In the genomic region with DNA sequence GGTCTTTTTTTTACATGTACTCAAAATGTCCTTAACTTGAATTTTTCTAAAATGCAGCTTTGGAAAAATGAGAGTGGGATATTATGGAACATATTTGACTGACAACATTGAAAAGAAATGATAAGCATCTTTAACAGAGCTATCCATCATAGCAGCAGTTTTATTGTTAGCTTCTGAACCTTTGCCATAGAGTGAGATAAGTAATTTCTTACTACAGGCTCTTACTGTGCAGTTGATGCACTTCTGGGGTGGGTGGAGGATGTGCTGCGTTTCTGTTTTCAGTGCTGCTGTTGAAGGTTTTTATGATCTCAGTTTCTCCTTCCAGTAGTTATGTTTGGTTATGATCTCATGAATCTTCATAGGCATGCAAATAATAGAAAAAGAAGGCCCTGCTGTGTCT, we compare ENCODE assay signal across 11 cellular contexts.
DNase-seq lines count a peak whose midpoint lies in the region; ATAC-seq lines count a peak whose summit lies in the region.
"Had no signal": no experiment of that assay in that cellular context is flagged by ENCODE, and none has a peak within 500 bp of the region (broad histone marks: within the 10 kb centered on the region; RNA-seq: fewer than 3 reads in every experiment).

No MANE protein-coding gene starts in this region.

- no peak overlapping the region for H2BK120ac ChIP-seq in neuronal stem cell (ENCODE audit: low read depth, low read length)

- H2BK15ac ChIP-seq in neuronal stem cell (ENCODE audit: low read length), result no peak overlapping the region

- H3K14ac ChIP-seq in neuronal stem cell (ENCODE audit: low read length), result no peak overlapping the region

- H3K4me1 Mint-ChIP-seq in effector memory CD8-positive, alpha-beta T cell (ENCODE audit: low read depth in 2 of 2), result peaks cover 30 to 55% of the 10 kb centered on the region in 2 donors
- H3K4me1 Mint-ChIP-seq in stimulated activated naive CD8-positive, alpha-beta T cell treated with anti-CD3 and anti-CD28 coated beads, Interleukin-15, amount 100 ng/mL, for 72 hours, result peaks cover 65% of the 10 kb centered on the region

- H3K4me2 ChIP-seq in Karpas-422 (ENCODE audit: low read depth, low read length, poor library complexity, severe bottlenecking) (no peak overlapping the region), neuronal stem cell (ENCODE audit: insufficient read depth, low read length, poor library complexity, severe bottlenecking) (no peak overlapping the region)

- H3K27ac ChIP-seq in Karpas-422 (ENCODE audit: low read length) (peak overlapping the region; percentile 54; the same call in 1 of the 2 replicates), neuronal stem cell (replicated peaks; ENCODE audit: low read length) (no peak overlapping the region)

- H3K9me3 ChIP-seq in Karpas-422 (ENCODE audit: low read length), result no peaks in the 10 kb centered on the region
- H3K9me3 ChIP-seq in neuronal stem cell (replicated peaks in 1 of 2; ENCODE audit: control insufficient read depth in 2 of 2, insufficient read depth in 1 of 2, low read depth in 1 of 2, low read length in 2 of 2), result peaks cover 4 to 9% of the 10 kb centered on the region in 2 donors

- no peak overlapping the region for H2BK12ac ChIP-seq in neuronal stem cell (ENCODE audit: low read length)

- peaks cover 47% of the 10 kb centered on the region for H3K4me1 ChIP-seq in Karpas-422 (ENCODE audit: low read length)
- H3K4me1 ChIP-seq in neuronal stem cell (ENCODE audit: control insufficient read depth in 2 of 2, insufficient read depth in 1 of 2, low read depth in 1 of 2, low read length in 2 of 2), result peaks cover 8% of the 10 kb centered on the region in 2 donors

- no peak overlapping the region for H3K4ac ChIP-seq in neuronal stem cell (ENCODE audit: low read length)

- H4K20me1 ChIP-seq in Karpas-422 (ENCODE audit: insufficient read depth, low read depth, low read length), result no peaks in the 10 kb centered on the region

- H3K9me2 ChIP-seq in Karpas-422 (replicated peaks; ENCODE audit: insufficient read depth, low read length), result no peaks in the 10 kb centered on the region

- no peak overlapping the region for H4K91ac ChIP-seq in neuronal stem cell (ENCODE audit: low read depth, low read length, poor library complexity)

- ATAC-seq in effector memory CD8-positive, alpha-beta T cell (replicated peaks), result no peak
- peak; percentile 56 for ATAC-seq in stimulated activated naive CD8-positive, alpha-beta T cell treated with anti-CD3 and anti-CD28 coated beads, Interleukin-15, amount 100 ng/mL, for 72 hours
- ATAC-seq in GM18520 (IDR thresholded peaks at IDR 0.05; ENCODE audit: unreplicated experiment), result no peak

- no peak overlapping the region for H4K8ac ChIP-seq in neuronal stem cell (ENCODE audit: low read depth, low read length)

- H3K9me3 Mint-ChIP-seq in effector memory CD8-positive, alpha-beta T cell, result no peaks in the 10 kb centered on the region
- peaks cover 0 to 5% of the 10 kb centered on the region in 2 donors for H3K9me3 Mint-ChIP-seq in stimulated activated naive CD8-positive, alpha-beta T cell treated with anti-CD3 and anti-CD28 coated beads, Interleukin-15, amount 100 ng/mL, for 72 hours

- no CpG with 5 or more reads among the region's 1 CpG for WGBS in neuronal stem cell (ENCODE audit: extremely low coverage in 2 of 2, insufficient read length in 2 of 2, insufficient replicate concordance in 1 of 2), 2 donors

- H3K27me3 Mint-ChIP-seq in effector memory CD8-positive, alpha-beta T cell, result no peaks in the 10 kb centered on the region
- no peaks in the 10 kb centered on the region for H3K27me3 Mint-ChIP-seq in stimulated activated naive CD8-positive, alpha-beta T cell treated with anti-CD3 and anti-CD28 coated beads, Interleukin-15, amount 100 ng/mL, for 72 hours

- H3K27me3 ChIP-seq in Karpas-422 (ENCODE audit: low read length) (no peaks in the 10 kb centered on the region), neuronal stem cell (ENCODE audit: control insufficient read depth in 3 of 3, insufficient read depth in 3 of 3, low read depth in 1 of 3, low read length in 3 of 3) (no peaks in the 10 kb centered on the region)

- peak overlapping the region; percentile 39 to 59 for H3K4me3 Mint-ChIP-seq in effector memory CD8-positive, alpha-beta T cell
- H3K4me3 Mint-ChIP-seq in stimulated activated naive CD8-positive, alpha-beta T cell treated with anti-CD3 and anti-CD28 coated beads, Interleukin-15, amount 100 ng/mL, for 72 hours, result peak overlapping the region; percentile 81

- no peaks in the 10 kb centered on the region for H3K79me1 ChIP-seq in neuronal stem cell (ENCODE audit: low read depth, low read length)

- H3K9ac ChIP-seq in Karpas-422 (ENCODE audit: low read length), result no peak overlapping the region
- H3K9ac ChIP-seq in neuronal stem cell (ENCODE audit: low read depth, low read length, poor library complexity), result no peak overlapping the region

- H3K27ac Mint-ChIP-seq in effector memory CD8-positive, alpha-beta T cell, result peak overlapping the region; percentile 90 to 95
- H3K27ac Mint-ChIP-seq in stimulated activated naive CD8-positive, alpha-beta T cell treated with anti-CD3 and anti-CD28 coated beads, Interleukin-15, amount 100 ng/mL, for 72 hours, result peak overlapping the region; percentile 98 to 99

- peaks cover 91% of the 10 kb centered on the region for H3K79me2 ChIP-seq in Karpas-422 (ENCODE audit: low read length)

- H2BK5ac ChIP-seq in neuronal stem cell (ENCODE audit: low read length), result no peak overlapping the region

- H3K23ac ChIP-seq in neuronal stem cell (ENCODE audit: low read depth, low read length, poor library complexity), result no peak overlapping the region

- H3K36me3 ChIP-seq in Karpas-422 (ENCODE audit: insufficient read depth, low read length), result no peaks in the 10 kb centered on the region
- no peaks in the 10 kb centered on the region for H3K36me3 ChIP-seq in neuronal stem cell (replicated peaks in 1 of 2; ENCODE audit: control insufficient read depth in 2 of 2, insufficient read depth in 2 of 2, low read length in 2 of 2)

- peaks cover 10% of the 10 kb centered on the region for H3K36me3 Mint-ChIP-seq in effector memory CD8-positive, alpha-beta T cell (ENCODE audit: insufficient read depth)

- no peak overlapping the region for H3K18ac ChIP-seq in neuronal stem cell (ENCODE audit: low read length)

- no peak overlapping the region for H2AK5ac ChIP-seq in neuronal stem cell (ENCODE audit: low read depth, low read length)

- peak; percentile 55 for DNase-seq in activated naive CD4-positive, alpha-beta T cell treated with Interleukin-2 at 50 U/mL for 16 hours
- no peak for DNase-seq in activated naive CD4-positive, alpha-beta T cell (lab: John Stamatoyannopoulos, UW)
- DNase-seq in Karpas-422 (no peak), neuronal stem cell (ENCODE audit: low spot score) (no peak), NCI-H2196 treated with DMSO at 0.1 percent for 48 hours (lab: John Stamatoyannopoulos, UW; ENCODE audit: unreplicated experiment) (no peak)
- no peak for DNase-seq in effector memory CD8-positive, alpha-beta T cell
- peak; percentile 25 to 60 for DNase-seq in stimulated activated naive CD8-positive, alpha-beta T cell treated with anti-CD3 and anti-CD28 coated beads, Interleukin-15, amount 100 ng/mL, for 72 hours
- DNase-seq: amniotic stem cell, KG1, NCI-H2107 had no signal

- H2AFZ ChIP-seq in Karpas-422 (ENCODE audit: low read length) (no peak overlapping the region), neuronal stem cell (ENCODE audit: low read length) (no peak overlapping the region)

- H3K4me3 ChIP-seq in Karpas-422 (ENCODE audit: low read length) (no peak overlapping the region), neuronal stem cell (ENCODE audit: low read length in 2 of 2) (no peak overlapping the region)

Comparison
In these comparisons a context has a peak if more than half of its experiments do, and no peak if none do; other contexts are left out.
1. DNase-seq: peak in activated naive CD4-positive, alpha-beta T cell treated with Interleukin-2 at 50 U/mL for 16 hours (single experiment) and stimulated activated naive CD8-positive, alpha-beta T cell treated with anti-CD3 and anti-CD28 coated beads, Interleukin-15, amount 100 ng/mL, for 72 hours (2 of 2); none in activated naive CD4-positive, alpha-beta T cell (0 of 4), Karpas-422 (single experiment), effector memory CD8-positive, alpha-beta T cell (0 of 3), neuronal stem cell (single experiment) and NCI-H2196 treated with DMSO at 0.1 percent for 48 hours (single experiment).